ENCODE assay signal across 1 cellular context in genomic region chr16:31074073-31074813, GRCh38.
TF ChIP-seq lines count a peak whose summit lies in the region.

ZNF646 (plus strand) TSS chr16:31074422; CDS start chr16:31076325, 1,903 bp downstream.
ZNF668 (minus strand) TSS chr16:31074240; CDS start chr16:31064459, 9,781 bp downstream.

TF ChIP-seq in GM12878, 131 proteins besides CTCF, POLR2A, EP300 and RAD21 (continued from another document):
- TF ChIP-seq EGR1 (IDR thresholded peaks at IDR 0.05; ENCODE audit: borderline replicate concordance in 1 of 2, low read depth in 2 of 2, low read length in 2 of 2), result peak; percentile 73 to 88
- no peak for TF ChIP-seq ZNF274 (IDR thresholded peaks at IDR 0.05; ENCODE audit: insufficient read depth, insufficient read length)
- peak; percentile 98 for TF ChIP-seq PML (IDR thresholded peaks at IDR 0.05; ENCODE audit: low read length)
- peak; percentile 96 for TF ChIP-seq NFXL1 (IDR thresholded peaks at IDR 0.05; ENCODE audit: borderline replicate concordance)
- no peak for TF ChIP-seq IRF5 (IDR thresholded peaks at IDR 0.05; ENCODE audit: borderline replicate concordance)
- 0 out of 2 replicates have a peak, but pooled peaks have one; percentile 30 for TF ChIP-seq IRF4 (IDR thresholded peaks at IDR 0.05; ENCODE audit: low read depth, low read length)
